In the genomic region with DNA sequence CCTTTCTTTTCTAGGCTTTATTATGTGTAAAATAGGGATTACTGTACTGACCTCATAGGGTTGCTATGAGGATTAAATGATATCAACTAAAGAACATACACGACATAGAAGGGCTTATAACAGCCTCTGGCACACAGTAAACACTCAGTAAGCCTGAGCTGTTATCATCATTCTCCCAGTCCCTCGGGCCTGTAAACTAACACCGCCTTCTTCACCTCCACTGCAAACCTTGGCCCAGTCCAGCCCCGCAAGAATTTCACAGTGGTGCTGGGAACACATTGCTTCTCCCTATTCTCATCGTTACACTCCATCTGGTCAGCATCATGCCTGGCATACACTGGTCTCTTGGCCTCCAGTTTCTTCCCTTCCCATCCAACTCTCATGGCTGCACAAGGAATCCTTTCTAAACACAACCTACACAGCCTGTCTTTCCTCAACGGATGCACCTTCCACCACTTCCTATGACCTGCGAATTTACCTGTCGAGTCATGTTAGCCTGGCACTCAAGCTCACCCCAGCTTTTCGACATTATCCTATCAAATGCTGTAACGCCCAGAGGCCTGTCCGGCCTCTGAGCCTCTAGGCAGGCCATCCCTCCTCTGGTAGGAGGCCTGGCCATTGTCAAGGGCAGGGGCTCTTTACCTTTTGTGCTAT, we compare ENCODE assay signal across 11 cellular contexts.
A peak's percentile ranks its signal among the peaks of the same experiment; 100 is the strongest.
DNase-seq lines count a peak whose midpoint lies in the region; ATAC-seq and TF ChIP-seq lines count a peak whose summit lies in the region.
"Had no signal": no experiment of that assay in that cellular context is flagged by ENCODE, and none has a peak within 500 bp of the region (broad histone marks: within the 10 kb centered on the region; RNA-seq: fewer than 3 reads in every experiment).

No MANE protein-coding gene starts in this region.

- H3F3A ChIP-seq in GM23338 (replicated peaks; ENCODE audit: low read depth): no peaks in the 10 kb centered on the region

- H3K27ac ChIP-seq in ACC112 (ENCODE audit: low read depth, low read length) (peak overlapping the region; percentile 32; the same call in 1 of the 2 replicates), GM23338 (ENCODE audit: low read depth) (0 out of 2 replicates have a peak overlapping the region, but pooled peaks have one; percentile 32), brain microvascular endothelial cell (no peak overlapping the region), mesodermal cell (ENCODE audit: low read depth, low read length, severe bottlenecking) (peak overlapping the region; percentile 51)
- H3K27ac ChIP-seq: SJSA1 had no signal

- no peaks in the 10 kb centered on the region for H4K20me1 ChIP-seq in GM23338 (replicated peaks; ENCODE audit: insufficient read depth)

- H3K9me2 ChIP-seq in GM23338 (ENCODE audit: insufficient read depth): no peaks in the 10 kb centered on the region

- no peaks in the 10 kb centered on the region for H3K9me3 ChIP-seq in mesodermal cell (ENCODE audit: control insufficient read depth, low read length)
- H3K9me3 ChIP-seq: upper lobe of left lung had no signal

- ATAC-seq in GM23338 (peak; percentile 47), HG03097 (IDR thresholded peaks at IDR 0.05; ENCODE audit: low FRiP score, unreplicated experiment) (no peak), GM21381 (IDR thresholded peaks at IDR 0.05; ENCODE audit: unreplicated experiment) (no peak), GM19455 (IDR thresholded peaks at IDR 0.05; ENCODE audit: unreplicated experiment) (no peak)

- H3K4me1 Mint-ChIP-seq in GM23338: peaks cover 26% of the 10 kb centered on the region

- DNase-seq in GM23338 (ENCODE audit: low spot score) (no peak), brain microvascular endothelial cell (peak; percentile 49), kidney glomerular epithelial cell (lab: John Stamatoyannopoulos, UW) (no peak)
- DNase-seq: MV-4-11, upper lobe of left lung had no signal

- H3K27ac Mint-ChIP-seq in GM23338: peak overlapping the region; percentile 6

- peaks cover 3% of the 10 kb centered on the region for H3K27me3 Mint-ChIP-seq in GM23338 (ENCODE audit: insufficient read depth, low read depth, poor library complexity)

- H3K27me3 ChIP-seq in ACC112 (ENCODE audit: insufficient read depth, low read length) (no peaks in the 10 kb centered on the region), GM23338 (ENCODE audit: insufficient read depth) (no peaks in the 10 kb centered on the region), brain microvascular endothelial cell (replicated peaks) (no peaks in the 10 kb centered on the region)
- H3K27me3 ChIP-seq: SJSA1, upper lobe of left lung had no signal

- no peak overlapping the region for H3K4me3 Mint-ChIP-seq in GM23338

- H3K9me3 Mint-ChIP-seq in GM23338: no peaks in the 10 kb centered on the region; the same call in 2 of the 3 replicates

- peaks cover 3% of the 10 kb centered on the region; the same call in 1 of the 3 replicates for H3K36me3 Mint-ChIP-seq in GM23338 (ENCODE audit: low read depth)

- in situ Hi-C loops in brain microvascular endothelial cell (cut with HindIII; ENCODE audit: low pct_ligation_motif_present, low sequenced_read_pairs): no loop called here

- H3K4me1 ChIP-seq in ACC112 (ENCODE audit: control insufficient read depth, insufficient read depth, low read length, unreplicated experiment) (peaks cover 43% of the 10 kb centered on the region), GM23338 (ENCODE audit: insufficient read depth) (peaks cover 18% of the 10 kb centered on the region), mesodermal cell (ENCODE audit: control insufficient read depth, insufficient read depth, low read length, poor library complexity, severe bottlenecking) (peaks cover 26% of the 10 kb centered on the region)

- 88 to 91% methylated on average over 11 of the region's 11 CpGs for WGBS in mesodermal cell (ENCODE audit: insufficient coverage in 2 of 2), 2 experiments

- TF ChIP-seq CTCF in GM23338 (conservative IDR thresholded peaks at IDR 0.05; ENCODE audit: low read depth in 2 of 2): no peak
- TF ChIP-seq CTCF in brain microvascular endothelial cell (IDR thresholded peaks at IDR 0.05; ENCODE audit: low read depth, low read length, missing control alignments): no peak

- H3K79me2 ChIP-seq in ACC112 (ENCODE audit: control insufficient read depth, insufficient read depth, low read length, unreplicated experiment) (peaks cover 23% of the 10 kb centered on the region), GM23338 (replicated peaks; ENCODE audit: insufficient read depth) (peaks cover 24% of the 10 kb centered on the region)

- H3K36me3 ChIP-seq in ACC112 (ENCODE audit: insufficient read depth, low read length): no peaks in the 10 kb centered on the region
- H3K36me3 ChIP-seq in GM23338 (ENCODE audit: insufficient read depth): no peaks in the 10 kb centered on the region
- H3K36me3 ChIP-seq in brain microvascular endothelial cell (replicated peaks): no peaks in the 10 kb centered on the region
- peaks cover 25% of the 10 kb centered on the region for H3K36me3 ChIP-seq in mesodermal cell (ENCODE audit: control insufficient read depth, insufficient read depth, low read length)
- H3K36me3 ChIP-seq: upper lobe of left lung had no signal

- H3K4me3 ChIP-seq in ACC112 (ENCODE audit: low read depth, low read length): no peak overlapping the region
- no peak overlapping the region for H3K4me3 ChIP-seq in GM23338
- H3K4me3 ChIP-seq in brain microvascular endothelial cell (ENCODE audit: low read depth, low read length): no peak overlapping the region
- no peak overlapping the region for H3K4me3 ChIP-seq in mesodermal cell (ENCODE audit: extremely low read depth, insufficient read depth, low read length, poor library complexity, severe bottlenecking)
- H3K4me3 ChIP-seq: SJSA1, upper lobe of left lung had no signal

- H2AFZ ChIP-seq in ACC112 (ENCODE audit: low read length, unreplicated experiment): no peak overlapping the region
- H2AFZ ChIP-seq in GM23338: no peak overlapping the region

- no peak overlapping the region for H3K4me2 ChIP-seq in GM23338

TF ChIP-seq in GM23338, 12 proteins besides CTCF, POLR2A, EP300 and RAD21 (continues in another document):
- TF ChIP-seq EZH2 (IDR thresholded peaks at IDR 0.05; ENCODE audit: low read depth, unreplicated experiment) (no peak), REST (IDR thresholded peaks at IDR 0.05; ENCODE audit: unreplicated experiment) (no peak), STAT1 (IDR thresholded peaks at IDR 0.05; ENCODE audit: unreplicated experiment) (no peak), ZNF114 (CRISPR knock-in tag; IDR thresholded peaks at IDR 0.05) (no peak)
- TF ChIP-seq, protein P1, sequence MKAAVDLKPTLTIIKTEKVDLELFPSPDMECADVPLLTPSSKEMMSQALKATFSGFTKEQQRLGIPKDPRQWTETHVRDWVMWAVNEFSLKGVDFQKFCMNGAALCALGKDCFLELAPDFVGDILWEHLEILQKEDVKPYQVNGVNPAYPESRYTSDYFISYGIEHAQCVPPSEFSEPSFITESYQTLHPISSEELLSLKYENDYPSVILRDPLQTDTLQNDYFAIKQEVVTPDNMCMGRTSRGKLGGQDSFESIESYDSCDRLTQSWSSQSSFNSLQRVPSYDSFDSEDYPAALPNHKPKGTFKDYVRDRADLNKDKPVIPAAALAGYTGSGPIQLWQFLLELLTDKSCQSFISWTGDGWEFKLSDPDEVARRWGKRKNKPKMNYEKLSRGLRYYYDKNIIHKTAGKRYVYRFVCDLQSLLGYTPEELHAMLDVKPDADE (IDR thresholded peaks at IDR 0.05): no peak
